ENCODE assay signal across 8 cellular contexts in the genomic region with DNA sequence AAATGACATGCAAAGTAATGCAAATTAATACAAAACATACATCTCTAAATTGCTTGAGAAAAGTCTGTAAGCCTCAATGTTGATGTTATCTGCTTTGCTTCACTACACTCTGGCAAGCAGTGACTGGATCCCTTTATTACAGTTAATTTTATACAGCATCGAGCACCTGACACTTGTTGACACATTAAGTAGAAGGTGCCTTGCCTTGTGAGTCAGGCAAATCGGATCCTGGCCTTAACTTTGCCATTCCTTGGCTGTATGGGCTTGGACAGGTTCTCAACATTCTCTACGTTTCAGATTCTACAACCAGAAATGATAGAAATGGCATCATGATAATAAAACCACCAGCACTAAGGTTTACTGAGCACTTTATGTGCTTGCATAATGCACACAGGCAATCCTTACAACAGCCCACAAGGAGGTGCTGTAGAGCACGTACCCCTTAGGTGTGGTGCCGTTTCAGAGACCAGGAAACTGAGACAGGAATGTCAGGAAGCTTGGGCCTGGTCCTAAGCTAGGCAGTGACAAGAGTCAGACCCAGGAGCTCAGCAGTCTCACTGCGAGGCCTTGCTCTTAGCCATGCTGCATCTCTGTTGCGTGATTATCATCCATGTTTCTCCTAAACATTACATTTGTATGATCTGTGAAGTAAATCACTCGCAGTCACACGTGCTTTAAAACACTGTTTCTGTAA. TPM values are rescaled to one million over a fixed set of nuclear protein-coding genes. Genes with fewer than 3 reads are reported as not detected.
A peak's percentile ranks its signal among the peaks of the same experiment; 100 is the strongest.
DNase-seq lines count a peak whose midpoint lies in the region; ATAC-seq, FAIRE-seq and TF ChIP-seq lines count a peak whose summit lies in the region.

No MANE protein-coding gene starts in this region.

- peaks cover 5% of the 10 kb centered on the region for H3K9me3 Mint-ChIP-seq in activated CD8-positive, alpha-beta T cell treated with anti-CD3 and anti-CD28 coated beads, Interleukin-2, amount 10 ng/mL, durations not matched to agents 7 days and 5 days (ENCODE audit: insufficient read depth)
- no peaks in the 10 kb centered on the region for H3K9me3 Mint-ChIP-seq in natural killer cell treated with Interleukin-12 subunit alpha and Interleukin-12 subunit beta and Interleukin-15 and Interleukin-18, amount 100 ng/mL, for 72 hours

- peak; percentile 87 for FAIRE-seq in endothelial cell of umbilical vein (lab: Jason Lieb, UNC)

- dilution Hi-C loops in endothelial cell of umbilical vein (cut with MboI; ENCODE audit: extremely low pct_ligation_motif_present, low sequenced_read_pairs): no loop called here

- H3K36me3 ChIP-seq in A673 (ENCODE audit: insufficient read depth, low read length, poor library complexity, severe bottlenecking) (no peaks in the 10 kb centered on the region), endothelial cell of umbilical vein (ENCODE audit: control insufficient read depth in 2 of 2, extremely low read depth in 1 of 2, insufficient read depth in 2 of 2, low read length in 2 of 2) (no peaks in the 10 kb centered on the region), vagina (no peaks in the 10 kb centered on the region)

- H3K4me1 Mint-ChIP-seq in activated CD8-positive, alpha-beta T cell treated with anti-CD3 and anti-CD28 coated beads, Interleukin-2, amount 10 ng/mL, durations not matched to agents 7 days and 5 days (ENCODE audit: low read depth): peaks cover 81% of the 10 kb centered on the region
- peaks cover 44 to 55% of the 10 kb centered on the region in 2 donors for H3K4me1 Mint-ChIP-seq in natural killer cell treated with Interleukin-12 subunit alpha and Interleukin-12 subunit beta and Interleukin-15 and Interleukin-18, amount 100 ng/mL, for 72 hours (ENCODE audit: low read depth in 2 of 2)

- ATAC-seq in GM18519 (IDR thresholded peaks at IDR 0.05; ENCODE audit: low FRiP score, unreplicated experiment) (peak; percentile 33), GM18498 (IDR thresholded peaks at IDR 0.05; ENCODE audit: unreplicated experiment) (no peak)
- no peak for ATAC-seq in activated CD8-positive, alpha-beta T cell treated with anti-CD3 and anti-CD28 coated beads, Interleukin-2, amount 10 ng/mL, durations not matched to agents 7 days and 5 days
- ATAC-seq in natural killer cell treated with Interleukin-12 subunit alpha and Interleukin-12 subunit beta and Interleukin-15 and Interleukin-18, amount 100 ng/mL, for 72 hours: no peak

- no peaks in the 10 kb centered on the region for H3K9me1 ChIP-seq in endothelial cell of umbilical vein (replicated peaks; ENCODE audit: control insufficient read depth, extremely low read depth, insufficient read depth, low read length)

- peak overlapping the region; percentile 52 for H2AFZ ChIP-seq in endothelial cell of umbilical vein (ENCODE audit: low read depth, low read length)

- H3K4me3 ChIP-seq in A673 (ENCODE audit: low read depth, low read length, poor library complexity, severe bottlenecking) (no peak overlapping the region), endothelial cell of umbilical vein (replicated peaks in 1 of 3; ENCODE audit: insufficient read depth in 1 of 3, low read depth in 1 of 3, low read length in 3 of 3) (no peak overlapping the region), vagina (no peak overlapping the region)

- H3K9me3 ChIP-seq in A673 (ENCODE audit: low read depth, low read length, poor library complexity, severe bottlenecking) (no peaks in the 10 kb centered on the region), endothelial cell of umbilical vein (replicated peaks; ENCODE audit: control insufficient read depth, insufficient read depth, low read length) (no peaks in the 10 kb centered on the region), vagina (no peaks in the 10 kb centered on the region)

- CTCF ChIA-PET in A673 (lab: Charles Lee): interaction anchor here (0.6 to 0.8 kb wide), 2 partner anchors 188 to 1111 kb away, joined by 3 to 5 read pairs; no protein-coding TSS in a partner anchor
- CTCF ChIA-PET in activated CD8-positive, alpha-beta T cell treated with anti-CD3 and anti-CD28 coated beads, Interleukin-2, amount 10 ng/mL, durations not matched to agents 7 days and 5 days (lab: Charles Lee): interaction anchor here (0.5 to 8.4 kb wide), 44 partner anchors 8 to 631 kb away, joined by 3 to 74 read pairs (median 4); a partner anchor contains a TSS
- CTCF ChIA-PET in endothelial cell of umbilical vein (lab: Charles Lee): interaction anchor here (0.6 to 3.0 kb wide), 13 partner anchors 8 to 1533 kb away, joined by 3 to 15 read pairs (median 4); a partner anchor contains a TSS

- POLR2A ChIA-PET in A673 (lab: Charles Lee; ENCODE audit: low non-redundant PET): no interaction called here
- POLR2A ChIA-PET in activated CD8-positive, alpha-beta T cell treated with anti-CD3 and anti-CD28 coated beads, Interleukin-2, amount 10 ng/mL, durations not matched to agents 7 days and 5 days (lab: Charles Lee): interaction anchor here (0.7 to 1.4 kb wide), 4 partner anchors 9 to 287 kb away, joined by 3 to 5 read pairs (median 5); a partner anchor contains a TSS
- POLR2A ChIA-PET in endothelial cell of umbilical vein (lab: Charles Lee): no interaction called here

- TF ChIP-seq CTCF in A673 (conservative IDR thresholded peaks at IDR 0.05; ENCODE audit: low read depth, low read length) (peak; percentile 85), endothelial cell of umbilical vein (IDR thresholded peaks at IDR 0.05; ENCODE audit: extremely low read depth in 1 of 2, insufficient read depth in 1 of 2, low read depth in 1 of 2, low read length in 2 of 2) (peak; percentile 75 to 81), vagina (IDR thresholded peaks at IDR 0.05) (peak; percentile 17 to 44 (median 32))

- intact Hi-C loops in A673 (cut with micrococcal nuclease; ENCODE audit: unreplicated experiment): loop anchor here (5.0 to 10.0 kb wide), 3 partner anchors 188 to 375 kb away; a partner anchor contains a TSS
- intact Hi-C loops in endothelial cell of umbilical vein (cut with micrococcal nuclease): loop anchor here (1.0 to 10.0 kb wide), 7 partner anchors 112 to 1128 kb away; a partner anchor contains a TSS
- intact Hi-C loops in vagina (cut with DNase I): no loop called here

- H4K20me1 ChIP-seq in endothelial cell of umbilical vein (replicated peaks; ENCODE audit: control insufficient read depth, extremely low read depth, insufficient read depth, low read length): no peaks in the 10 kb centered on the region

- TF ChIP-seq POLR2A in endothelial cell of umbilical vein (IDR thresholded peaks at IDR 0.05; ENCODE audit: low read depth, low read length): no peak
- TF ChIP-seq POLR2A in vagina (IDR thresholded peaks at IDR 0.05): no peak

- peaks cover 26% of the 10 kb centered on the region for H3K27me3 ChIP-seq in A673 (replicated peaks; ENCODE audit: insufficient read depth, low read depth, low read length, poor library complexity)
- peaks cover 0 to 2% of the 10 kb centered on the region in 2 experiments for H3K27me3 ChIP-seq in endothelial cell of umbilical vein (ENCODE audit: control insufficient read depth in 2 of 2, insufficient read depth in 2 of 2, low read length in 2 of 2)
- H3K27me3 ChIP-seq in vagina: no peaks in the 10 kb centered on the region

- no peaks in the 10 kb centered on the region for H3K79me2 ChIP-seq in endothelial cell of umbilical vein (ENCODE audit: control insufficient read depth, insufficient read depth, low read length)

- no peak overlapping the region for H3K4me2 ChIP-seq in endothelial cell of umbilical vein (ENCODE audit: insufficient read depth, low read length)

- H3K27ac Mint-ChIP-seq in activated CD8-positive, alpha-beta T cell treated with anti-CD3 and anti-CD28 coated beads, Interleukin-2, amount 10 ng/mL, durations not matched to agents 7 days and 5 days: peak overlapping the region; percentile 70
- peak overlapping the region in 1 of 2 donors; percentile 53 for H3K27ac Mint-ChIP-seq in natural killer cell treated with Interleukin-12 subunit alpha and Interleukin-12 subunit beta and Interleukin-15 and Interleukin-18, amount 100 ng/mL, for 72 hours

- BruUV-seq in A673 (replicated peaks; lab: Mats Ljungman, UMichigan) (no TSS peak), endothelial cell of umbilical vein (replicated peaks; lab: Mats Ljungman, UMichigan) (no TSS peak)

- peaks cover 14% of the 10 kb centered on the region for H3K4me1 ChIP-seq in A673 (ENCODE audit: insufficient read depth, low read length, poor library complexity, severe bottlenecking)
- peaks cover 14% of the 10 kb centered on the region for H3K4me1 ChIP-seq in endothelial cell of umbilical vein (ENCODE audit: control insufficient read depth, extremely low read depth, insufficient read depth, low read length)
- H3K4me1 ChIP-seq in vagina: peaks cover 45% of the 10 kb centered on the region

- peak overlapping the region; percentile 89 for H3K4me3 Mint-ChIP-seq in activated CD8-positive, alpha-beta T cell treated with anti-CD3 and anti-CD28 coated beads, Interleukin-2, amount 10 ng/mL, durations not matched to agents 7 days and 5 days
- H3K4me3 Mint-ChIP-seq in natural killer cell treated with Interleukin-12 subunit alpha and Interleukin-12 subunit beta and Interleukin-15 and Interleukin-18, amount 100 ng/mL, for 72 hours: peak overlapping the region; percentile 66

- peaks cover 19% of the 10 kb centered on the region for H3K36me3 Mint-ChIP-seq in activated CD8-positive, alpha-beta T cell treated with anti-CD3 and anti-CD28 coated beads, Interleukin-2, amount 10 ng/mL, durations not matched to agents 7 days and 5 days (ENCODE audit: low read depth)
- H3K36me3 Mint-ChIP-seq in natural killer cell treated with Interleukin-12 subunit alpha and Interleukin-12 subunit beta and Interleukin-15 and Interleukin-18, amount 100 ng/mL, for 72 hours: no peaks in the 10 kb centered on the region

- no peaks in the 10 kb centered on the region for H3K27me3 Mint-ChIP-seq in activated CD8-positive, alpha-beta T cell treated with anti-CD3 and anti-CD28 coated beads, Interleukin-2, amount 10 ng/mL, durations not matched to agents 7 days and 5 days (ENCODE audit: low read depth)
- peaks cover 22 to 27% of the 10 kb centered on the region in 2 donors for H3K27me3 Mint-ChIP-seq in natural killer cell treated with Interleukin-12 subunit alpha and Interleukin-12 subunit beta and Interleukin-15 and Interleukin-18, amount 100 ng/mL, for 72 hours

- H3K27ac ChIP-seq in A673 (ENCODE audit: low read depth, low read length, poor library complexity, severe bottlenecking) (no peak overlapping the region), endothelial cell of umbilical vein (ENCODE audit: insufficient read depth, low read depth, low read length) (no peak overlapping the region), vagina (no peak overlapping the region)

- H3K9ac ChIP-seq in endothelial cell of umbilical vein (replicated peaks; ENCODE audit: extremely low read depth, insufficient read depth, low read length): no peak overlapping the region

- peak; percentile 71 for DNase-seq in A673 (ENCODE audit: low spot score)
- peak; percentile 76 for DNase-seq in NCI-H748 (lab: John Stamatoyannopoulos, UW; ENCODE audit: unreplicated experiment)
- DNase-seq in activated CD8-positive, alpha-beta T cell treated with anti-CD3 and anti-CD28 coated beads, Interleukin-2, amount 10 ng/mL, durations not matched to agents 7 days and 5 days: peak; percentile 78
- DNase-seq in endothelial cell of umbilical vein (ENCODE audit: low read depth, low spot score): peak; percentile 55
- DNase-seq in natural killer cell treated with Interleukin-12 subunit alpha and Interleukin-12 subunit beta and Interleukin-15 and Interleukin-18, amount 100 ng/mL, for 72 hours (ENCODE audit: low spot score): peak; percentile 81
- DNase-seq in vagina (ENCODE audit: extremely low spot score in 2 of 2): no peak

RNA-seq across cellular contexts. Expression of a gene that starts 2.6 kb away (rescaled TPM):
- 1.9 and 2.5 TPM in 2 replicates for total RNA-seq in A673 (2021)
- total RNA-seq in activated CD8-positive, alpha-beta T cell treated with anti-CD3 and anti-CD28 coated beads, Interleukin-2, amount 10 ng/mL, durations not matched to agents 7 days and 5 days: 1 to 10 TPM; 1.9 to 2.1 TPM
- total RNA-seq in endothelial cell of umbilical vein: not detected in 2 replicates
- not detected in 2 replicates for polyA plus RNA-seq in endothelial cell of umbilical vein
- not detected in 2 replicates for polyA plus RNA-seq in endothelial cell of umbilical vein (2011; cell fraction: cytosol; rRNA removed)
- not detected in 2 replicates for polyA plus RNA-seq in endothelial cell of umbilical vein (2011; cell fraction: nucleus; rRNA removed)
- polyA plus RNA-seq in endothelial cell of umbilical vein (2012): not detected in 2 replicates
- not detected in 2 replicates for polyA minus RNA-seq in endothelial cell of umbilical vein
- polyA minus RNA-seq in endothelial cell of umbilical vein (2011; cell fraction: cytosol; rRNA and poly(A)+ RNA removed): not detected
- not detected in 2 replicates for polyA minus RNA-seq in endothelial cell of umbilical vein (2011; cell fraction: nucleus; rRNA and poly(A)+ RNA removed)
- total RNA-seq in natural killer cell treated with Interleukin-12 subunit alpha and Interleukin-12 subunit beta and Interleukin-15 and Interleukin-18, amount 100 ng/mL, for 72 hours: under 1 TPM; 0.42 to 0.57 TPM
- total RNA-seq in vagina: 2.5 TPM

Comparison
In these comparisons a context has a peak if more than half of its experiments do, and no peak if none do; other contexts are left out.
1. DNase-seq: peak in A673 (single experiment), NCI-H748 (single experiment), activated CD8-positive, alpha-beta T cell treated with anti-CD3 and anti-CD28 coated beads, Interleukin-2, amount 10 ng/mL, durations not matched to agents 7 days and 5 days (single experiment), endothelial cell of umbilical vein (single experiment) and natural killer cell treated with Interleukin-12 subunit alpha and Interleukin-12 subunit beta and Interleukin-15 and Interleukin-18, amount 100 ng/mL, for 72 hours (single experiment); none in vagina (0 of 2).
2. CTCF ChIP-seq: peak in every context shown above with its lines; median percentile 85 in A673; 78 in endothelial cell of umbilical vein; 32 in vagina.